ENCODE assay signal across 1 cellular context in the genomic region with DNA sequence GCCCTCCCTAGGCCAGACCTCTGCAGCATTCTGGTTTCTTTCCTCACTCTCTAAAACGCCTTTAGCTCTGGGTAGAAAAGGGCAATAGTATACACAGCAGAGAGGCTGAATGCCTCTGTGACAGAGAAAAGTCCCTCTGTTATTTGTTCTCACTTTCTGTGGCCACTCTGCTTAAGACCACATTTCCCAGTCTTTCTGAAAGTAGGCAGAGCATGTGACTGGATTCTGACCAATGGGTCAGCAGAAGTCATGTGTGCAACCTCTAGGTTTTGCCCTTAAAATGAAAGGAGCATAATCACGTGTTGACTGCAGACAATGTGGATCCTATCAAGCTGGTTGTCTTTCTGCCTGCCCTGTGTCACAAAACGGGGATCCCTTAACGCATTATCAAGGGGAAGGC.
TF ChIP-seq lines count a peak whose summit lies in the region.

No MANE protein-coding gene starts in this region.

TF ChIP-seq in WTC11, 78 proteins besides CTCF, POLR2A, EP300 and RAD21 (continued from another document):
- TF ChIP-seq, protein P1, sequence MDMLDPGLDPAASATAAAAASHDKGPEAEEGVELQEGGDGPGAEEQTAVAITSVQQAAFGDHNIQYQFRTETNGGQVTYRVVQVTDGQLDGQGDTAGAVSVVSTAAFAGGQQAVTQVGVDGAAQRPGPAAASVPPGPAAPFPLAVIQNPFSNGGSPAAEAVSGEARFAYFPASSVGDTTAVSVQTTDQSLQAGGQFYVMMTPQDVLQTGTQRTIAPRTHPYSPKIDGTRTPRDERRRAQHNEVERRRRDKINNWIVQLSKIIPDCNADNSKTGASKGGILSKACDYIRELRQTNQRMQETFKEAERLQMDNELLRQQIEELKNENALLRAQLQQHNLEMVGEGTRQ (CRISPR knock-in tag; IDR thresholded peaks at IDR 0.05), result peak; percentile 71; the same call in 1 of the 2 replicates
- no peak for TF ChIP-seq E2F5 (CRISPR knock-in tag; IDR thresholded peaks at IDR 0.05)
- TF ChIP-seq USF1 (CRISPR knock-in tag; IDR thresholded peaks at IDR 0.05), result peak; percentile 37; the same call in 1 of the 2 replicates
- no peak for TF ChIP-seq ZNF512 (CRISPR knock-in tag; IDR thresholded peaks at IDR 0.05; ENCODE audit: borderline replicate concordance)
- no peak for TF ChIP-seq NR1H2 (CRISPR knock-in tag; IDR thresholded peaks at IDR 0.05)
- no peak for TF ChIP-seq ZNF232 (CRISPR knock-in tag; IDR thresholded peaks at IDR 0.05)
- TF ChIP-seq, protein P2, sequence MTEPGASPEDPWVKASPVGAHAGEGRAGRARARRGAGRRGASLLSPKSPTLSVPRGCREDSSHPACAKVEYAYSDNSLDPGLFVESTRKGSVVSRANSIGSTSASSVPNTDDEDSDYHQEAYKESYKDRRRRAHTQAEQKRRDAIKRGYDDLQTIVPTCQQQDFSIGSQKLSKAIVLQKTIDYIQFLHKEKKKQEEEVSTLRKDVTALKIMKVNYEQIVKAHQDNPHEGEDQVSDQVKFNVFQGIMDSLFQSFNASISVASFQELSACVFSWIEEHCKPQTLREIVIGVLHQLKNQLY (CRISPR knock-in tag; IDR thresholded peaks at IDR 0.05), result no peak
- TF ChIP-seq OVOL2 (CRISPR knock-in tag; IDR thresholded peaks at IDR 0.05; ENCODE audit: borderline replicate concordance), result no peak
- TF ChIP-seq ETV6 (CRISPR knock-in tag; IDR thresholded peaks at IDR 0.05), result no peak
